8 cellular contexts compared by ENCODE assay signal in genomic region chr21:45596704-45597318, GRCh38. TPM values are rescaled to one million over a fixed set of nuclear protein-coding genes. Genes with fewer than 3 reads are reported as not detected.
A peak's percentile ranks its signal among the peaks of the same experiment; 100 is the strongest.
DNase-seq lines count a peak whose midpoint lies in the region; ATAC-seq and TF ChIP-seq lines count a peak whose summit lies in the region.

No MANE protein-coding gene starts in this region.

- POLR2A ChIA-PET in HEK293T (lab: Yijun Ruan, JAX) (interaction anchor here (2.3 kb wide), 1 partner anchor 41 kb away, joined by 9 read pairs; no protein-coding TSS in a partner anchor), PC-3 (lab: Charles Lee; ENCODE audit: unreplicated experiment) (no interaction called here)

- peak overlapping the region in 2 of 3 donors; percentile 48 to 74 for H3K27ac Mint-ChIP-seq in CD4-positive, CD25-positive, alpha-beta regulatory T cell

- intact Hi-C loops in PC-3 (cut with micrococcal nuclease), result loop anchor here (1.0 to 2.0 kb wide), 2 partner anchors 41 to 222 kb away; no protein-coding TSS in a partner anchor
- intact Hi-C loops in tibial artery (cut with DNase I; ENCODE audit: low total_unique reads), result loop anchor here (5.0 kb wide), 1 partner anchor 40 kb away; no protein-coding TSS in a partner anchor

- H3K9me3 ChIP-seq in CD4-positive, CD25-positive, alpha-beta regulatory T cell (ENCODE audit: control insufficient read depth in 2 of 2, low read length in 2 of 2), result no peaks in the 10 kb centered on the region
- H3K9me3 ChIP-seq in PC-3 (ENCODE audit: low read length) (no peaks in the 10 kb centered on the region), osteoblast (ENCODE audit: low read depth, low read length) (no peaks in the 10 kb centered on the region), tibial artery (no peaks in the 10 kb centered on the region)

- H2AFZ ChIP-seq in PC-3 (ENCODE audit: low read length) (peak overlapping the region; percentile 58; the same call in 1 of the 2 replicates), osteoblast (ENCODE audit: low read length) (no peak overlapping the region)

- H3K4me3 Mint-ChIP-seq in CD4-positive, CD25-positive, alpha-beta regulatory T cell, result peak overlapping the region in 1 of 4 donors; percentile 15

- peak; percentile 72 to 81 (median 80) for DNase-seq in CD4-positive, CD25-positive, alpha-beta regulatory T cell
- peak; percentile 86 for DNase-seq in HEK293T (ENCODE audit: extremely low spot score)
- peak; percentile 79 for DNase-seq in PC-3
- peak; percentile 90 to 91 for DNase-seq in activated T-cell treated with anti-CD3 and anti-CD28 coated beads, Interleukin-2, amount 50 U/mL, for 48 hours
- DNase-seq in fibroblast of villous mesenchyme (ENCODE audit: low read depth), result peak; percentile 51
- DNase-seq in osteoblast (ENCODE audit: insufficient read length, low spot score, missing footprints), result peak; percentile 92
- DNase-seq in tibial artery, result peak; percentile 44 to 74

- H4K20me1 ChIP-seq in PC-3 (ENCODE audit: low read length) (no peaks in the 10 kb centered on the region), osteoblast (ENCODE audit: insufficient read depth, low read length) (no peaks in the 10 kb centered on the region)

- ATAC-seq in CD4-positive, CD25-positive, alpha-beta regulatory T cell (ENCODE audit: low read depth in 2 of 2), result peak; percentile 53 to 67
- ATAC-seq in PC-3 (peak; percentile 98), HG03280 (IDR thresholded peaks at IDR 0.05; ENCODE audit: unreplicated experiment) (no peak)

- H3K4me1 Mint-ChIP-seq in CD4-positive, CD25-positive, alpha-beta regulatory T cell, result peaks cover 10 to 21% (median 14%) of the 10 kb centered on the region in 4 donors

- H3K36me3 ChIP-seq in CD4-positive, CD25-positive, alpha-beta regulatory T cell (ENCODE audit: control insufficient read depth, insufficient read depth, low read length), result no peaks in the 10 kb centered on the region
- no peaks in the 10 kb centered on the region for H3K36me3 ChIP-seq in PC-3 (ENCODE audit: low read depth, low read length)
- no peaks in the 10 kb centered on the region for H3K36me3 ChIP-seq in osteoblast (ENCODE audit: insufficient read depth, low read length)
- no peaks in the 10 kb centered on the region for H3K36me3 ChIP-seq in tibial artery

- H3K27me3 ChIP-seq in CD4-positive, CD25-positive, alpha-beta regulatory T cell (ENCODE audit: control insufficient read depth, insufficient read depth, low read length), result no peaks in the 10 kb centered on the region
- H3K27me3 ChIP-seq in PC-3 (ENCODE audit: low read length), result peaks cover 20% of the 10 kb centered on the region; the same call in 1 of the 2 replicates
- peaks cover 7% of the 10 kb centered on the region for H3K27me3 ChIP-seq in osteoblast (ENCODE audit: insufficient read depth, low read length)
- H3K27me3 ChIP-seq in tibial artery, result peaks cover 0 to 71% of the 10 kb centered on the region in 2 donors

- H3K9ac ChIP-seq in PC-3 (ENCODE audit: low read length), result no peak overlapping the region

- peaks cover 4% of the 10 kb centered on the region for H3K27me3 Mint-ChIP-seq in CD4-positive, CD25-positive, alpha-beta regulatory T cell

- H3K4me3 ChIP-seq in CD4-positive, CD25-positive, alpha-beta regulatory T cell (ENCODE audit: low read depth, low read length), result peak overlapping the region; percentile 31
- H3K4me3 ChIP-seq in PC-3 (ENCODE audit: low read length), result no peak overlapping the region
- no peak overlapping the region for H3K4me3 ChIP-seq in fibroblast of villous mesenchyme (ENCODE audit: low read depth, low read length)
- no peak overlapping the region for H3K4me3 ChIP-seq in osteoblast (ENCODE audit: insufficient read depth, low read length)
- H3K4me3 ChIP-seq in tibial artery, result no peak overlapping the region

- H3K4me2 ChIP-seq in PC-3 (ENCODE audit: low read length), result no peak overlapping the region; the same call in 1 of the 2 replicates
- H3K4me2 ChIP-seq in osteoblast (ENCODE audit: insufficient read depth, low read length), result no peak overlapping the region

- H3K9me3 Mint-ChIP-seq in CD4-positive, CD25-positive, alpha-beta regulatory T cell, result peaks cover 0 to 2% (median 0%) of the 10 kb centered on the region in 7 donors

- no peak overlapping the region for H3K27ac ChIP-seq in CD4-positive, CD25-positive, alpha-beta regulatory T cell (ENCODE audit: insufficient read depth, low read length, poor library complexity, severe bottlenecking)
- H3K27ac ChIP-seq in PC-3 (ENCODE audit: low read length) (no peak overlapping the region), osteoblast (ENCODE audit: low read depth, low read length) (no peak overlapping the region), tibial artery (no peak overlapping the region)

- no peaks in the 10 kb centered on the region for H3K9me2 ChIP-seq in PC-3 (replicated peaks; ENCODE audit: low read length)

- H3K79me2 ChIP-seq in PC-3 (ENCODE audit: low read length), result no peaks in the 10 kb centered on the region
- no peaks in the 10 kb centered on the region for H3K79me2 ChIP-seq in osteoblast (ENCODE audit: insufficient read depth, low read length)

- CTCF ChIA-PET in HEK293T (lab: Yijun Ruan, JAX) (interaction anchor here (0.6 to 4.5 kb wide), 6 partner anchors 21 to 116 kb away, joined by 3 to 30 read pairs (median 4); no protein-coding TSS in a partner anchor), PC-3 (lab: Charles Lee) (interaction anchor here (0.8 kb wide), 1 partner anchor 41 kb away, joined by 4 read pairs; no protein-coding TSS in a partner anchor)

- H3F3A ChIP-seq in PC-3 (ENCODE audit: low read length, unreplicated experiment), result no peaks in the 10 kb centered on the region

- H3K36me3 Mint-ChIP-seq in CD4-positive, CD25-positive, alpha-beta regulatory T cell, result peaks cover 3% of the 10 kb centered on the region

- peak; percentile 92 for TF ChIP-seq CTCF in PC-3 (conservative IDR thresholded peaks at IDR 0.05; ENCODE audit: low read depth, low read length)
- TF ChIP-seq CTCF in fibroblast of villous mesenchyme (IDR thresholded peaks at IDR 0.05; ENCODE audit: insufficient read depth, low read depth, low read length), result peak; percentile 89
- peak; percentile 78 for TF ChIP-seq CTCF in osteoblast (IDR thresholded peaks at IDR 0.05; ENCODE audit: extremely low read depth, low read depth, low read length)
- TF ChIP-seq CTCF in tibial artery (IDR thresholded peaks at IDR 0.05), result peak; percentile 63 to 68

- peaks cover 18% of the 10 kb centered on the region for H3K4me1 ChIP-seq in CD4-positive, CD25-positive, alpha-beta regulatory T cell (ENCODE audit: control insufficient read depth, insufficient read depth, low read length, poor library complexity, severe bottlenecking)
- H3K4me1 ChIP-seq in PC-3 (ENCODE audit: insufficient read depth, low read length), result no peaks in the 10 kb centered on the region
- no peaks in the 10 kb centered on the region for H3K4me1 ChIP-seq in osteoblast (ENCODE audit: insufficient read depth, low read length)
- peaks cover 0 to 5% (median 0%) of the 10 kb centered on the region in 4 donors for H3K4me1 ChIP-seq in tibial artery

- no TSS peak for BruUV-seq in PC-3 (replicated peaks; lab: Mats Ljungman, UMichigan)

TF ChIP-seq in HEK293T, 16 proteins besides CTCF, POLR2A, EP300 and RAD21:
- TF ChIP-seq BHLHE40 (IDR thresholded peaks at IDR 0.05; ENCODE audit: borderline replicate concordance) (no peak), L3MBTL2 (conservative IDR thresholded peaks at IDR 0.05) (peak; percentile 47)

RNA-seq across cellular contexts. Expression of gene PCBP3, which starts 46.7 kb away (rescaled TPM):
- total RNA-seq in CD4-positive, CD25-positive, alpha-beta regulatory T cell, result 5.3 TPM
- 1 to 10 TPM in 3 of 4 donors, under 1 TPM in 1; 0.72 to 2.8 (median 1.8) TPM for polyA plus RNA-seq in CD4-positive, CD25-positive, alpha-beta regulatory T cell
- total RNA-seq in PC-3 (2014; rRNA removed) (2.4 and 3.0 TPM in 2 replicates), fibroblast of villous mesenchyme (1.3 and 2.9 TPM in 2 replicates), osteoblast (1.1 and 1.2 TPM in 2 replicates)

RNA-seq across cellular contexts. Expression of gene SLC19A1, which starts 54.6 kb away (rescaled TPM):
- 10.8 TPM for total RNA-seq in CD4-positive, CD25-positive, alpha-beta regulatory T cell
- polyA plus RNA-seq in CD4-positive, CD25-positive, alpha-beta regulatory T cell, result 1 to 10 TPM; 4.7 to 6.8 (median 5.0) TPM
- 54.2 and 66.6 TPM in 2 replicates for total RNA-seq in PC-3 (2014; rRNA removed)
- 4.8 and 6.5 TPM in 2 replicates for total RNA-seq in fibroblast of villous mesenchyme
- total RNA-seq in osteoblast, result 2.9 and 3.2 TPM in 2 replicates
